In genomic region chr2:202265467-202266277, GRCh38 we compare ENCODE assay signal across 8 cellular contexts. TPM values are rescaled to one million over a fixed set of nuclear protein-coding genes. Genes with fewer than 3 reads are reported as not detected.
DNase-seq lines count a peak whose midpoint lies in the region; ATAC-seq and TF ChIP-seq lines count a peak whose summit lies in the region.

A gene with protein sequence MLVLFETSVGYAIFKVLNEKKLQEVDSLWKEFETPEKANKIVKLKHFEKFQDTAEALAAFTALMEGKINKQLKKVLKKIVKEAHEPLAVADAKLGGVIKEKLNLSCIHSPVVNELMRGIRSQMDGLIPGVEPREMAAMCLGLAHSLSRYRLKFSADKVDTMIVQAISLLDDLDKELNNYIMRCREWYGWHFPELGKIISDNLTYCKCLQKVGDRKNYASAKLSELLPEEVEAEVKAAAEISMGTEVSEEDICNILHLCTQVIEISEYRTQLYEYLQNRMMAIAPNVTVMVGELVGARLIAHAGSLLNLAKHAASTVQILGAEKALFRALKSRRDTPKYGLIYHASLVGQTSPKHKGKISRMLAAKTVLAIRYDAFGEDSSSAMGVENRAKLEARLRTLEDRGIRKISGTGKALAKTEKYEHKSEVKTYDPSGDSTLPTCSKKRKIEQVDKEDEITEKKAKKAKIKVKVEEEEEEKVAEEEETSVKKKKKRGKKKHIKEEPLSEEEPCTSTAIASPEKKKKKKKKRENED (plus strand): TSS chr2:202265763. CDS start chr2:202265942, 179 bp downstream.

- intact Hi-C loops in activated CD4-positive, alpha-beta memory T cell treated with anti-CD3 and anti-CD28 coated beads for 36 hours (cut with micrococcal nuclease) = loop anchor here (1.0 to 10.0 kb wide), 7 partner anchors 13 to 1455 kb away; partner anchors contain the start of genes BZW1, CARF, CASP8 and SUMO1
- intact Hi-C loops in right lobe of liver (cut with DNase I) = no loop called here

- WGBS in right lobe of liver (ENCODE audit: insufficient coverage, low coverage, low lambda C conversion rate, missing lambda C conversion rate) = 0% methylated on average over 37 of the region's 54 CpGs

- no peaks in the 10 kb centered on the region for H3K9me3 ChIP-seq in duodenal mucosa (ENCODE audit: control insufficient read depth in 1 of 2, low read length in 2 of 2)
- no peaks in the 10 kb centered on the region for H3K9me3 ChIP-seq in right lobe of liver

- H3K36me3 ChIP-seq in duodenal mucosa (ENCODE audit: control insufficient read depth in 1 of 2, insufficient read depth in 2 of 2, low read length in 2 of 2) (no peaks in the 10 kb centered on the region), right lobe of liver (no peaks in the 10 kb centered on the region)

- POLR2A ChIA-PET in activated CD4-positive, alpha-beta memory T cell treated with anti-CD3 and anti-CD28 coated beads for 36 hours (lab: Charles Lee) = interaction anchor here (0.6 to 7.7 kb wide), 5 partner anchors 12 to 156 kb away, joined by 3 to 134 read pairs (median 5); no protein-coding TSS in a partner anchor

- H3K9me3 Mint-ChIP-seq in activated CD4-positive, alpha-beta memory T cell treated with anti-CD3 and anti-CD28 coated beads for 36 hours = no peaks in the 10 kb centered on the region

- H3K27ac Mint-ChIP-seq in activated CD4-positive, alpha-beta memory T cell treated with anti-CD3 and anti-CD28 coated beads for 36 hours = peak within 1 kb of the TSS; percentile 70

- H3K4me3 ChIP-seq in duodenal mucosa (ENCODE audit: low read depth in 1 of 2, low read length in 2 of 2) (peak within 1 kb of the TSS; percentile 84 to 99), right lobe of liver (peak within 1 kb of the TSS; percentile 72 to 83 (median 78))

- no peak for TF ChIP-seq CTCF in right lobe of liver (IDR thresholded peaks at IDR 0.05)

- no peaks in the 10 kb centered on the region for H3K27me3 Mint-ChIP-seq in activated CD4-positive, alpha-beta memory T cell treated with anti-CD3 and anti-CD28 coated beads for 36 hours

- peaks cover 13 to 17% of the 10 kb centered on the region in 2 donors for H3K4me1 ChIP-seq in duodenal mucosa (ENCODE audit: control insufficient read depth in 1 of 2, insufficient read depth in 2 of 2, low read length in 2 of 2)
- H3K4me1 ChIP-seq in right lobe of liver = peaks cover 0 to 30% (median 0%) of the 10 kb centered on the region in 4 donors

- peak; percentile 94 for TF ChIP-seq POLR2A in right lobe of liver (IDR thresholded peaks at IDR 0.05)

- H3K9ac ChIP-seq in duodenal mucosa (ENCODE audit: low read depth in 1 of 2, low read length in 2 of 2) = peak within 1 kb of the TSS; percentile 87 to 97

- H3K4me1 Mint-ChIP-seq in activated CD4-positive, alpha-beta memory T cell treated with anti-CD3 and anti-CD28 coated beads for 36 hours (ENCODE audit: low read depth) = peaks cover 19% of the 10 kb centered on the region

- H3K36me3 Mint-ChIP-seq in activated CD4-positive, alpha-beta memory T cell treated with anti-CD3 and anti-CD28 coated beads for 36 hours = peaks cover 15% of the 10 kb centered on the region

- CTCF ChIA-PET in activated CD4-positive, alpha-beta memory T cell treated with anti-CD3 and anti-CD28 coated beads for 36 hours (lab: Charles Lee) = interaction anchor here (2.0 kb wide), 1 partner anchor 13 kb away, joined by 17 read pairs; no protein-coding TSS in a partner anchor

- no peaks in the 10 kb centered on the region for H3K27me3 ChIP-seq in duodenal mucosa (ENCODE audit: control insufficient read depth in 1 of 2, insufficient read depth in 2 of 2, low read length in 2 of 2)
- no peaks in the 10 kb centered on the region for H3K27me3 ChIP-seq in right lobe of liver

- peak within 1 kb of the TSS; percentile 49 for H3K4me3 Mint-ChIP-seq in activated CD4-positive, alpha-beta memory T cell treated with anti-CD3 and anti-CD28 coated beads for 36 hours

- peak; percentile 98 for DNase-seq in CD1c-positive myeloid dendritic cell (ENCODE audit: extremely low spot score)
- DNase-seq in NCI-H82 treated with DMSO at 0.1 percent for 48 hours (lab: John Stamatoyannopoulos, UW; ENCODE audit: unreplicated experiment) = peak; percentile 87
- peak; percentile 96 for DNase-seq in activated CD4-positive, alpha-beta memory T cell treated with anti-CD3 and anti-CD28 coated beads for 36 hours
- peak; percentile 90 to 95 (median 92) for DNase-seq in right lobe of liver
- peak; percentile 76 to 90 for DNase-seq in stimulated activated CD4-positive, alpha-beta T cell treated with anti-CD3 and anti-CD28 coated beads, Interleukin-4, amount 100 ng/mL, for 4 hours

- H3K27ac ChIP-seq in duodenal mucosa (ENCODE audit: low read depth, low read length) = peak within 1 kb of the TSS; percentile 93
- peak within 1 kb of the TSS; percentile 95 to 100 (median 99) for H3K27ac ChIP-seq in right lobe of liver

- ATAC-seq in GM19438 (IDR thresholded peaks at IDR 0.05; ENCODE audit: low read depth, unreplicated experiment) (peak; percentile 82), HG03575 (IDR thresholded peaks at IDR 0.05; ENCODE audit: extremely low read depth, insufficient number of reproducible peaks, low FRiP score, unreplicated experiment) (peak; percentile 61), right lobe of liver (peak; percentile 96 to 98 (median 96))

RNA-seq across cellular contexts. Expression of the gene that starts here (rescaled TPM):
- total RNA-seq in activated CD4-positive, alpha-beta memory T cell treated with anti-CD3 and anti-CD28 coated beads for 36 hours = 100 to 1,000 TPM; 151 to 155 TPM
- total RNA-seq in right lobe of liver = 10 to 100 TPM; 16.4 to 37.8 (median 28.4) TPM

Comparison
In these comparisons a context has a peak if more than half of its experiments do, and no peak if none do; other contexts are left out.
1. Peak in every context shown above with its lines: DNase-seq, ATAC-seq, H3K4me3 ChIP-seq and H3K27ac ChIP-seq.